ENCODE assay signal across 8 cellular contexts in the genomic region with DNA sequence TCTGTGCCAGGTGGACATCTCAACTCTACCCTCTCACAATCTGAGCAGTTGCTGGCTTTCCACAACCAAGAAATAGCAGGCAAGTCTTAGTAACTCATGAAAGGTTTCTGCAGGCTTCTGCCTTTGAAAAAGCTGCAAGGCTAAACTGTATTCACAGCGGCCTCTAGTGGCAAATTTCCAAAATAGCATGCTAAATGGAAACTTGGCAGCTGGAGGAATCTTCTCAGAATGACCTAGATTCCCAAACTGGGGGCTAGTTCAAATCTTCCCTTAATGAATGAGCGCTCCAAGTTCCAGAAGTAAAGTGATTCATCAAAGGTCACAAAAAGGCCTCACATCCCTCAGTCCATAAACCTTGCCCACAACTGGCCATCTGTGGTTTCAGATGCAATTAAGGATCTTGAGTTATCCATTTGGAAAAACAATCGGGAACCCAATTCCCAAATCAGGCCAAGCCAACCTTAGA. TPM values are rescaled to one million over a fixed set of nuclear protein-coding genes. Genes with fewer than 3 reads are reported as not detected.
DNase-seq lines count a peak whose midpoint lies in the region; TF ChIP-seq lines count a peak whose summit lies in the region.

No MANE protein-coding gene starts in this region.

- no peak overlapping the region for H3K4me3 ChIP-seq in tibial artery
- H3K4me3 ChIP-seq in effector memory CD4-positive, alpha-beta T cell (ENCODE audit: insufficient read depth, low read depth, low read length, poor library complexity, severe bottlenecking) = no peak overlapping the region

- H3K27ac ChIP-seq in tibial artery = peak overlapping the region; percentile 23 to 78
- H3K27ac ChIP-seq in effector memory CD4-positive, alpha-beta T cell (ENCODE audit: insufficient read depth, low read length, poor library complexity, severe bottlenecking) = no peak overlapping the region

- peaks cover 0 to 13% (median 0%) of the 10 kb centered on the region in 3 donors for H3K36me3 ChIP-seq in tibial artery
- H3K36me3 ChIP-seq in effector memory CD4-positive, alpha-beta T cell (ENCODE audit: control insufficient read depth, insufficient read depth, low read length) = peaks cover 20% of the 10 kb centered on the region

- intact Hi-C loops in tibial artery (cut with DNase I; ENCODE audit: low total_unique reads) = loop anchor here (10.0 kb wide), 1 partner anchor 166 kb away; no protein-coding TSS in a partner anchor

- no peaks in the 10 kb centered on the region for H3K9me3 ChIP-seq in tibial artery
- no peaks in the 10 kb centered on the region for H3K9me3 ChIP-seq in effector memory CD4-positive, alpha-beta T cell (ENCODE audit: control insufficient read depth, low read length)

- DNase-seq in SIG-M5 treated with dmso at 0.1 percent for 504 hours (lab: John Stamatoyannopoulos, UW; ENCODE audit: unreplicated experiment) (peak; percentile 48), SIG-M5 (lab: John Stamatoyannopoulos, UW) (no peak), LHCN-M2 (ENCODE audit: low read depth) (peak; percentile 82), RPMI7951 (ENCODE audit: low read depth) (peak; percentile 72), cerebellum (ENCODE audit: low spot score) (peak; percentile 79), left kidney (ENCODE audit: low read depth, low spot score) (peak; percentile 82), tibial artery (peak; percentile 44 to 68)
- no peak for DNase-seq in effector memory CD4-positive, alpha-beta T cell

- H3K27me3 ChIP-seq in tibial artery = no peaks in the 10 kb centered on the region
- H3K27me3 ChIP-seq in effector memory CD4-positive, alpha-beta T cell (replicated peaks; ENCODE audit: control insufficient read depth, insufficient read depth, low read length, poor library complexity, severe bottlenecking) = no peaks in the 10 kb centered on the region

- peak; percentile 64 to 65 for TF ChIP-seq CTCF in tibial artery (IDR thresholded peaks at IDR 0.05)

- peaks cover 0 to 37% (median 28%) of the 10 kb centered on the region in 4 donors for H3K4me1 ChIP-seq in tibial artery
- no peaks in the 10 kb centered on the region for H3K4me1 ChIP-seq in effector memory CD4-positive, alpha-beta T cell (ENCODE audit: control insufficient read depth, insufficient read depth, low read length, poor library complexity, severe bottlenecking)

RNA-seq across cellular contexts. Expression of a gene that starts 11.9 kb away (rescaled TPM):
- total RNA-seq in LHCN-M2 (2014; rRNA removed) (not detected in 2 replicates), cerebellum (6.9 TPM)
- 0.22 TPM for polyA plus RNA-seq in LHCN-M2 (2012)
- total RNA-seq in RPMI7951 (2014; rRNA removed; shearing (Covaris generic)) = not detected in 2 replicates

RNA-seq across cellular contexts. Expression of a gene that starts 23.4 kb away (rescaled TPM):
- total RNA-seq in LHCN-M2 (2014; rRNA removed) = 38.9 and 43.3 TPM in 2 replicates
- polyA plus RNA-seq in LHCN-M2 (2012) = 23.7 TPM
- 51.9 and 52.4 TPM in 2 replicates for total RNA-seq in RPMI7951 (2014; rRNA removed; shearing (Covaris generic))
- total RNA-seq in cerebellum = 29.9 TPM

RNA-seq across cellular contexts. Expression of a gene that starts 34.6 kb away (rescaled TPM):
- total RNA-seq in LHCN-M2 (2014; rRNA removed) (43.6 and 44.8 TPM in 2 replicates), cerebellum (19.5 TPM)
- 34.5 TPM for polyA plus RNA-seq in LHCN-M2 (2012)
- total RNA-seq in RPMI7951 (2014; rRNA removed; shearing (Covaris generic)) = 36.3 and 38.9 TPM in 2 replicates

Comparison
In these comparisons a context has a peak if more than half of its experiments do, and no peak if none do; other contexts are left out.
1. DNase-seq: peak in SIG-M5 treated with dmso at 0.1 percent for 504 hours (single experiment), LHCN-M2 (single experiment), RPMI7951 (single experiment), cerebellum (single experiment), left kidney (single experiment) and tibial artery (2 of 2); none in SIG-M5 (single experiment) and effector memory CD4-positive, alpha-beta T cell (0 of 3).